ENCODE assay signal across 8 cellular contexts in the genomic region with DNA sequence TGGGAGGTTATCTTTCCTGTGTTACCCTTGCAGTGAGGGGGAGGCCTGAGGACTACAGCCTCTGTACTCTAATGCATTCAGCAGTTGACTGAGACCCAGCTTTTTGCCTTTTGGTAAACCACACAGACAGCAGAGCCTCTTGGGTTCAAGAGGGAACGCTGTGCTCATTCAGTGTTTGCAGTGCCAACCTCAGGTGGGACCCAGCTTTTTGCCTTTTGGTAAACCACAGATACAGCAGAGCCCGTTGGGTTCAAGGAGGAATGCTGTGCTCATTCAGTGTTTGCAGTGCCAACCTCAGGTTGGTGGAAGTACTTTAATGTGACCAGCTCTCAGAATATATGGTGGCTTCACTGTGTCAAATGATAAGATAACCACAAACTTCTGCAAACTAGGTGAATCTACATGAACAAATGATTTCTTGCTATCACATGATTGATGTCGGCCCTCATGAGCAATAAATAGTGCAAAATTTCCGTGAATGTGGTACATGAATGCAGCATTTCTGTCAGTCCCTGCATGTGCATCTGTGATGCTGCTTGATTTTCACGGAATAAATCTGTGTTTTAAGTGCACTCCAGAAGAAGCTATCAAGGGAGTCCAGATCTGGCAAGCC. TPM values are rescaled to one million over a fixed set of nuclear protein-coding genes. Genes with fewer than 3 reads are reported as not detected.
DNase-seq lines count a peak whose midpoint lies in the region; ATAC-seq and TF ChIP-seq lines count a peak whose summit lies in the region.

No MANE protein-coding gene starts in this region.

- H3K27ac ChIP-seq in adrenal gland, result peak overlapping the region in 3 of 5 donors; percentile 81 to 92 (median 85)
- peak overlapping the region in 10 of 21 experiments; percentile 80 to 95 (median 90) for H3K27ac ChIP-seq in skin epidermis

- peak; percentile 29 for ATAC-seq in GM18870 (IDR thresholded peaks at IDR 0.05; ENCODE audit: unreplicated experiment)
- ATAC-seq in HG03432 (IDR thresholded peaks at IDR 0.05; ENCODE audit: unreplicated experiment), result peak; percentile 25
- no peak for ATAC-seq in GM18868 (IDR thresholded peaks at IDR 0.05; ENCODE audit: unreplicated experiment)

- no peaks in the 10 kb centered on the region for H3K36me3 ChIP-seq in adrenal gland (replicated peaks in 1 of 2)

- no peaks in the 10 kb centered on the region for H3K27me3 ChIP-seq in adrenal gland

- 32 to 45% (median 39%) methylated on average over 4 to 5 of the region's 5 CpGs for WGBS in adrenal gland, 4 donors

- no peak for TF ChIP-seq POLR2A in adrenal gland (IDR thresholded peaks at IDR 0.05)

- H3K4me3 ChIP-seq in adrenal gland, result peak overlapping the region in 1 of 4 donors; percentile 91
- H3K4me3 ChIP-seq in skin epidermis, result peak overlapping the region; percentile 34 to 78 (median 58)

- H3K4me1 ChIP-seq in adrenal gland (replicated peaks in 1 of 2), result peaks cover 9 to 37% of the 10 kb centered on the region in 2 donors

- TF ChIP-seq CTCF in adrenal gland (IDR thresholded peaks at IDR 0.05), result no peak

- H3K9me3 ChIP-seq in adrenal gland (replicated peaks in 1 of 3), result no peaks in the 10 kb centered on the region

- intact Hi-C loops in adrenal gland (cut with DNase I), result loop anchor here (5.0 to 10.0 kb wide), 2 partner anchors 130 to 138 kb away; no protein-coding TSS in a partner anchor

- peak in 1 of 7 donors; percentile 8 for DNase-seq in adrenal gland
- no peak for DNase-seq in superior temporal gyrus (ENCODE audit: extremely low spot score)
- no peak for DNase-seq in NCI-H2081 (lab: John Stamatoyannopoulos, UW)
- DNase-seq in D341Med (ENCODE audit: low spot score), result no peak

RNA-seq across cellular contexts. Expression of a gene that starts 1.7 kb away (rescaled TPM):
- total RNA-seq in adrenal gland, result 10 to 100 TPM; 19.3 to 77.3 (median 53.0) TPM
- polyA plus RNA-seq in adrenal gland, result 10 to 100 TPM; 14.9 to 34.0 (median 25.7) TPM
